In genomic region chr1:192497214-192497794, GRCh38 we compare ENCODE assay signal across 16 cellular contexts.
A peak's percentile ranks its signal among the peaks of the same experiment; 100 is the strongest.
DNase-seq lines count a peak whose midpoint lies in the region; ATAC-seq and TF ChIP-seq lines count a peak whose summit lies in the region.
"Had no signal": no experiment of that assay in that cellular context is flagged by ENCODE, and none has a peak within 500 bp of the region (broad histone marks: within the 10 kb centered on the region; RNA-seq: fewer than 3 reads in every experiment).

No MANE protein-coding gene starts in this region.

- peak; percentile 83 to 84 for ATAC-seq in activated CD4-positive, CD25-positive, alpha-beta regulatory T cell treated with anti-CD3 and anti-CD28 coated beads, Interleukin-2, amount 50 U/mL, for 24 hours
- no peak for ATAC-seq in GM19328 (IDR thresholded peaks at IDR 0.05; ENCODE audit: unreplicated experiment)
- ATAC-seq: CD8-positive, alpha-beta T cell; GM12878 had no signal

- H3K27ac ChIP-seq in esophagus muscularis mucosa (replicated peaks in 1 of 4) = peak overlapping the region; percentile 66 to 85 (median 74)
- peak overlapping the region; percentile 23 to 70 (median 57) for H3K27ac ChIP-seq in sigmoid colon
- H3K27ac ChIP-seq: BLaER1, GM23248 had no signal

- H3K4me1 ChIP-seq in esophagus muscularis mucosa (peaks cover 0 to 35% (median 29%) of the 10 kb centered on the region in 4 donors), sigmoid colon (peaks cover 0 to 30% (median 9%) of the 10 kb centered on the region in 4 donors)
- H3K4me1 ChIP-seq: BLaER1 had no signal

- H3K4me3 ChIP-seq in esophagus muscularis mucosa (no peak overlapping the region), sigmoid colon (no peak overlapping the region)
- H3K4me3 ChIP-seq: BLaER1, GM12878, GM23248 had no signal

- no peak for DNase-seq in activated CD4-positive, CD25-positive, alpha-beta regulatory T cell treated with anti-CD3 and anti-CD28 coated beads, Interleukin-2, amount 50 U/mL, for 72 hours
- DNase-seq in esophagus muscularis mucosa (ENCODE audit: extremely low spot score) = no peak
- DNase-seq in sigmoid colon = no peak
- DNase-seq in GOT3 (lab: John Stamatoyannopoulos, UW) = no peak
- no peak for DNase-seq in CD1c-positive myeloid dendritic cell (ENCODE audit: extremely low spot score)
- DNase-seq: 8988T; Calu3; CD8-positive, alpha-beta T cell; DMS 273 treated with DMSO at 0.1 percent for 48 hours; EL; GM23248; HCEC 1CT had no signal

- H3K27me3 ChIP-seq in esophagus muscularis mucosa (no peaks in the 10 kb centered on the region), sigmoid colon (no peaks in the 10 kb centered on the region)
- H3K27me3 ChIP-seq: BLaER1 had no signal

- H3K36me3 ChIP-seq in esophagus muscularis mucosa (no peaks in the 10 kb centered on the region), sigmoid colon (no peaks in the 10 kb centered on the region)
- H3K36me3 ChIP-seq: BLaER1 had no signal

- no peaks in the 10 kb centered on the region for H3K9me3 ChIP-seq in esophagus muscularis mucosa
- H3K9me3 ChIP-seq in sigmoid colon = no peaks in the 10 kb centered on the region

- intact Hi-C loops in esophagus muscularis mucosa (cut with DNase I) = no loop called here
- intact Hi-C loops in sigmoid colon (cut with DNase I) = no loop called here

- 72% methylated on average over 2 of the region's 2 CpGs for WGBS in esophagus muscularis mucosa
- 62 to 83% methylated on average over 2 of the region's 2 CpGs for WGBS in sigmoid colon, 2 donors

- no peak for TF ChIP-seq POLR2A in esophagus muscularis mucosa (IDR thresholded peaks at IDR 0.05; ENCODE audit: low read depth)
- TF ChIP-seq POLR2A in sigmoid colon (IDR thresholded peaks at IDR 0.05) = no peak

- no peak for TF ChIP-seq EP300 in esophagus muscularis mucosa (IDR thresholded peaks at IDR 0.05)
- no peak for TF ChIP-seq EP300 in sigmoid colon (IDR thresholded peaks at IDR 0.05)

- TF ChIP-seq CTCF in esophagus muscularis mucosa (IDR thresholded peaks at IDR 0.05) (no peak), sigmoid colon (IDR thresholded peaks at IDR 0.05) (no peak)
